In genomic region chr11:69707156-69707555, GRCh38 we compare ENCODE assay signal across 18 cellular contexts. TPM values are rescaled to one million over a fixed set of nuclear protein-coding genes. Genes with fewer than 3 reads are reported as not detected.
DNase-seq lines count a peak whose midpoint lies in the region; ATAC-seq lines count a peak whose summit lies in the region.
"Had no signal": no experiment of that assay in that cellular context is flagged by ENCODE, and none has a peak within 500 bp of the region (broad histone marks: within the 10 kb centered on the region; RNA-seq: fewer than 3 reads in every experiment).

No MANE protein-coding gene starts in this region.

- in situ Hi-C loops in ACHN (cut with HindIII; ENCODE audit: low pct_ligation_motif_present, low pct_unique_long_range_greater_than_20kb, low sequenced_read_pairs), result no loop called here

- H3K27ac ChIP-seq in epithelial cell of prostate, result no peak overlapping the region
- H3K27ac ChIP-seq: heart left ventricle, lower lobe of right lung, pancreas, sigmoid colon, upper lobe of right lung had no signal

- no peak for ATAC-seq in GM21447 (IDR thresholded peaks at IDR 0.05; ENCODE audit: unreplicated experiment)
- ATAC-seq: heart left ventricle, lower lobe of right lung, upper lobe of right lung had no signal

- DNase-seq in COR-L47 (lab: John Stamatoyannopoulos, UW) (peak; percentile 15), HPDE6-E6E7 (ENCODE audit: extremely low spot score) (peak; percentile 82), RPMI8226 (peak; percentile 89), epithelial cell of prostate (ENCODE audit: low read depth, low spot score) (peak; percentile 29), ACHN (no peak), NCI-H2081 (lab: John Stamatoyannopoulos, UW) (no peak), SK-N-DZ (ENCODE audit: low spot score) (no peak)
- DNase-seq: activated CD4-positive, alpha-beta T cell treated with anti-CD3 and anti-CD28 coated beads, Interleukin-2, amount 10 ng/mL, durations not matched to agents 24 days and 14 days; amygdala; central memory CD4-positive, alpha-beta T cell; effector CD8-positive, alpha-beta T cell; heart left ventricle; lower lobe of right lung; pancreas; sigmoid colon; stimulated activated CD4-positive, alpha-beta T cell treated with anti-CD3 and anti-CD28 coated beads, Interleukin-1b, Interleukin-23, amount 100 ng/mL, for 48 hours; upper lobe of right lung had no signal

RNA-seq across cellular contexts. Expression of gene FGF19, which starts 3.3 kb away (rescaled TPM):
- polyA plus RNA-seq in SK-N-DZ (2014; cell fraction: cytosol; rRNA removed), result not detected in 2 replicates
- not detected in 2 replicates for polyA plus RNA-seq in SK-N-DZ (2014; cell fraction: nucleus; rRNA removed)
- polyA plus RNA-seq: heart left ventricle, sigmoid colon had no signal

RNA-seq across cellular contexts. Expression of gene LTO1, which starts 32.0 kb away (rescaled TPM):
- polyA plus RNA-seq in SK-N-DZ (2014; cell fraction: cytosol; rRNA removed), result 22.1 and 25.3 TPM in 2 replicates
- polyA plus RNA-seq in SK-N-DZ (2014; cell fraction: nucleus; rRNA removed), result 38.9 and 46.6 TPM in 2 replicates

Comparison
In these comparisons a context has a peak if more than half of its experiments do, and no peak if none do; other contexts are left out.
1. DNase-seq: peak in COR-L47 (single experiment), HPDE6-E6E7 (single experiment), RPMI8226 (single experiment) and epithelial cell of prostate (single experiment); none in ACHN (single experiment), NCI-H2081 (0 of 2) and SK-N-DZ (single experiment).